20 cellular contexts compared by ENCODE assay signal in genomic region chr6:113695506-113695905, GRCh38.
DNase-seq lines count a peak whose midpoint lies in the region; TF ChIP-seq lines count a peak whose summit lies in the region.
"Had no signal": no experiment of that assay in that cellular context is flagged by ENCODE, and none has a peak within 500 bp of the region (broad histone marks: within the 10 kb centered on the region; RNA-seq: fewer than 3 reads in every experiment).

No MANE protein-coding gene starts in this region.

- intact Hi-C loops in activated CD4-positive, alpha-beta memory T cell treated with anti-CD3 and anti-CD28 coated beads for 36 hours (cut with micrococcal nuclease): no loop called here

- POLR2A ChIA-PET in activated CD4-positive, alpha-beta memory T cell treated with anti-CD3 and anti-CD28 coated beads for 36 hours (lab: Charles Lee): no interaction called here

- DNase-seq in GM03348 (ENCODE audit: low spot score): peak; percentile 44
- peak; percentile 92 for DNase-seq in MV-4-11 (lab: John Stamatoyannopoulos, UW)
- peak; percentile 96 for DNase-seq in choroid plexus epithelial cell (ENCODE audit: low read depth)
- DNase-seq in osteoblast (ENCODE audit: insufficient read length, low spot score, missing footprints): no peak
- no peak for DNase-seq in activated CD4-positive, alpha-beta memory T cell treated with anti-CD3 and anti-CD28 coated beads for 36 hours
- DNase-seq in SW480 (ENCODE audit: low spot score): no peak
- DNase-seq in NCI-H1105 (lab: John Stamatoyannopoulos, UW): no peak
- no peak for DNase-seq in DMS53 treated with DMSO at 0.1 percent for 48 hours (lab: John Stamatoyannopoulos, UW; ENCODE audit: unreplicated experiment)
- DNase-seq: activated CD4-positive, CD25-positive, alpha-beta regulatory T cell treated with anti-CD3 and anti-CD28 coated beads, Interleukin-2, amount 50 U/mL, for 72 hours; activated gamma-delta T cell treated with Interleukin-2 at 50 U/mL for 16 hours; CD4-positive, CD25-positive, alpha-beta regulatory T cell; left ventricle myocardium superior; naive thymus-derived CD8-positive, alpha-beta T cell; NCI-H1092; NCI-H748 treated with DMSO at 0.1 percent for 48 hours; RPMI8226; stimulated activated CD4-positive, alpha-beta T cell treated with anti-CD3 and anti-CD28 coated beads, Interleukin-4, amount 100 ng/mL, for 1 hour had no signal

- no peaks in the 10 kb centered on the region for H3K79me2 ChIP-seq in osteoblast (ENCODE audit: insufficient read depth, low read length)

- H3K4me1 ChIP-seq in osteoblast (ENCODE audit: insufficient read depth, low read length): peaks cover 46% of the 10 kb centered on the region
- H3K4me1 ChIP-seq: esophagus muscularis mucosa, right atrium auricular region had no signal

- no peak overlapping the region for H3K4me2 ChIP-seq in osteoblast (ENCODE audit: insufficient read depth, low read length)

- H3K4me3 ChIP-seq in choroid plexus epithelial cell (ENCODE audit: low read depth, low read length): no peak overlapping the region
- H3K4me3 ChIP-seq in osteoblast (ENCODE audit: insufficient read depth, low read length): no peak overlapping the region
- H3K4me3 ChIP-seq: esophagus muscularis mucosa, right atrium auricular region, thoracic aorta had no signal

- H3K27ac ChIP-seq in osteoblast (ENCODE audit: low read depth, low read length): peak overlapping the region; percentile 32
- H3K27ac ChIP-seq: esophagus muscularis mucosa, right atrium auricular region, thoracic aorta had no signal

- H2AFZ ChIP-seq in osteoblast (ENCODE audit: low read length): no peak overlapping the region

- H3K27ac Mint-ChIP-seq in activated CD4-positive, alpha-beta memory T cell treated with anti-CD3 and anti-CD28 coated beads for 36 hours: no peak overlapping the region
- H3K27ac Mint-ChIP-seq: CD4-positive, CD25-positive, alpha-beta regulatory T cell; naive thymus-derived CD8-positive, alpha-beta T cell had no signal

- no peak overlapping the region for H3K4me3 Mint-ChIP-seq in activated CD4-positive, alpha-beta memory T cell treated with anti-CD3 and anti-CD28 coated beads for 36 hours
- H3K4me3 Mint-ChIP-seq: CD4-positive, CD25-positive, alpha-beta regulatory T cell; naive thymus-derived CD8-positive, alpha-beta T cell had no signal

- no peaks in the 10 kb centered on the region for H3K36me3 ChIP-seq in osteoblast (ENCODE audit: insufficient read depth, low read length)
- H3K36me3 ChIP-seq: esophagus muscularis mucosa, right atrium auricular region, thoracic aorta had no signal

- H3K27me3 Mint-ChIP-seq in activated CD4-positive, alpha-beta memory T cell treated with anti-CD3 and anti-CD28 coated beads for 36 hours: no peaks in the 10 kb centered on the region

- H3K4me1 Mint-ChIP-seq in activated CD4-positive, alpha-beta memory T cell treated with anti-CD3 and anti-CD28 coated beads for 36 hours (ENCODE audit: low read depth): no peaks in the 10 kb centered on the region
- H3K4me1 Mint-ChIP-seq: CD4-positive, CD25-positive, alpha-beta regulatory T cell; naive thymus-derived CD8-positive, alpha-beta T cell had no signal

- H3K9me3 Mint-ChIP-seq in activated CD4-positive, alpha-beta memory T cell treated with anti-CD3 and anti-CD28 coated beads for 36 hours: no peaks in the 10 kb centered on the region

- no peaks in the 10 kb centered on the region for H3K9me3 ChIP-seq in osteoblast (ENCODE audit: low read depth, low read length)
- H3K9me3 ChIP-seq: esophagus muscularis mucosa, right atrium auricular region, thoracic aorta had no signal

- H3K36me3 Mint-ChIP-seq in activated CD4-positive, alpha-beta memory T cell treated with anti-CD3 and anti-CD28 coated beads for 36 hours: no peaks in the 10 kb centered on the region
- H3K36me3 Mint-ChIP-seq: CD4-positive, CD25-positive, alpha-beta regulatory T cell; naive thymus-derived CD8-positive, alpha-beta T cell had no signal

- no peaks in the 10 kb centered on the region for H3K27me3 ChIP-seq in osteoblast (ENCODE audit: insufficient read depth, low read length)
- H3K27me3 ChIP-seq: esophagus muscularis mucosa, right atrium auricular region had no signal

- no peaks in the 10 kb centered on the region for H4K20me1 ChIP-seq in osteoblast (ENCODE audit: insufficient read depth, low read length)

- TF ChIP-seq CTCF in choroid plexus epithelial cell (conservative IDR thresholded peaks at IDR 0.05; ENCODE audit: low read depth, low read length): no peak
- no peak for TF ChIP-seq CTCF in osteoblast (IDR thresholded peaks at IDR 0.05; ENCODE audit: extremely low read depth, low read depth, low read length)

- CTCF ChIA-PET in activated CD4-positive, alpha-beta memory T cell treated with anti-CD3 and anti-CD28 coated beads for 36 hours (lab: Charles Lee): interaction anchor here (0.6 kb wide), 1 partner anchor 1596 kb away, joined by 3 read pairs; no protein-coding TSS in a partner anchor

Comparison
In these comparisons a context has a peak if more than half of its experiments do, and no peak if none do; other contexts are left out.
1. DNase-seq: peak in GM03348 (single experiment), MV-4-11 (single experiment) and choroid plexus epithelial cell (single experiment); none in osteoblast (single experiment), activated CD4-positive, alpha-beta memory T cell treated with anti-CD3 and anti-CD28 coated beads for 36 hours (single experiment), SW480 (single experiment), NCI-H1105 (single experiment) and DMS53 treated with DMSO at 0.1 percent for 48 hours (single experiment).